ENCODE assay signal across 23 cellular contexts in genomic region chr11:117840881-117841581, GRCh38. TPM values are rescaled to one million over a fixed set of nuclear protein-coding genes. Genes with fewer than 3 reads are reported as not detected.
DNase-seq lines count a peak whose midpoint lies in the region; ATAC-seq, FAIRE-seq and TF ChIP-seq lines count a peak whose summit lies in the region.
"Had no signal": no experiment of that assay in that cellular context is flagged by ENCODE, and none has a peak within 500 bp of the region (broad histone marks: within the 10 kb centered on the region; RNA-seq: fewer than 3 reads in every experiment).

No MANE protein-coding gene starts in this region.

- no peaks in the 10 kb centered on the region for H3K27me3 ChIP-seq in heart left ventricle
- H3K27me3 ChIP-seq in vagina, result no peaks in the 10 kb centered on the region
- no peaks in the 10 kb centered on the region for H3K27me3 ChIP-seq in small intestine (ENCODE audit: control insufficient read depth in 2 of 2, insufficient read depth in 2 of 2, low read length in 2 of 2)
- H3K27me3 ChIP-seq: colonic mucosa, hepatocyte had no signal

- H3K27ac Mint-ChIP-seq in dendritic cell treated with granulocyte-macrophage colony-stimulating factor and Interleukin-4, amounts not matched to agents 40 ng/mL and 50 ng/mL, for 4 days, result peak overlapping the region; percentile 78
- H3K27ac Mint-ChIP-seq: activated naive CD8-positive, alpha-beta T cell; activated T-cell treated with anti-CD3 and anti-CD28 coated beads, Interleukin-2, amount 50 U/mL, for 72 hours; HFFc6 had no signal

- H3K4me3 ChIP-seq in heart left ventricle (no peak overlapping the region), vagina (no peak overlapping the region), small intestine (ENCODE audit: low read depth in 1 of 2, low read length in 2 of 2) (no peak overlapping the region)
- H3K4me3 ChIP-seq: colonic mucosa, hepatocyte, K562, smooth muscle cell had no signal

- TF ChIP-seq CTCF in heart left ventricle (IDR thresholded peaks at IDR 0.05) (no peak), vagina (IDR thresholded peaks at IDR 0.05) (no peak)

- H3K36me3 ChIP-seq in heart left ventricle, result peaks cover 0 to 50% (median 23%) of the 10 kb centered on the region in 9 donors
- H3K36me3 ChIP-seq in vagina, result no peaks in the 10 kb centered on the region
- no peaks in the 10 kb centered on the region for H3K36me3 ChIP-seq in small intestine (ENCODE audit: control insufficient read depth in 2 of 2, insufficient read depth in 2 of 2, low read length in 2 of 2)
- H3K36me3 ChIP-seq: colonic mucosa had no signal

- H3K27ac ChIP-seq in heart left ventricle (peak overlapping the region in 1 of 12 donors; percentile 71), vagina (no peak overlapping the region), small intestine (ENCODE audit: low read depth in 1 of 2, low read length in 1 of 2) (no peak overlapping the region)
- H3K27ac ChIP-seq: colonic mucosa, hepatocyte had no signal

- no peak for FAIRE-seq in small intestine (lab: Jason Lieb, UNC)
- FAIRE-seq: K562 had no signal

- ATAC-seq in heart left ventricle (no peak), Right ventricle myocardium superior (ENCODE audit: poor library complexity) (no peak), GM21737 (IDR thresholded peaks at IDR 0.05; ENCODE audit: unreplicated experiment) (no peak)
- ATAC-seq: activated T-cell treated with anti-CD3 and anti-CD28 coated beads, Interleukin-2, amount 50 U/mL, for 72 hours; K562; naive thymus-derived CD8-positive, alpha-beta T cell had no signal

- peaks cover 0 to 27% (median 9%) of the 10 kb centered on the region in 12 donors for H3K4me1 ChIP-seq in heart left ventricle
- H3K4me1 ChIP-seq in vagina, result no peaks in the 10 kb centered on the region
- peaks cover 0 to 2% of the 10 kb centered on the region in 2 donors for H3K4me1 ChIP-seq in small intestine (ENCODE audit: control insufficient read depth in 2 of 2, insufficient read depth in 1 of 2, low read depth in 1 of 2, low read length in 1 of 2)
- H3K4me1 ChIP-seq: colonic mucosa had no signal

- H3K4me3 Mint-ChIP-seq in dendritic cell treated with granulocyte-macrophage colony-stimulating factor and Interleukin-4, amounts not matched to agents 40 ng/mL and 50 ng/mL, for 4 days, result no peak overlapping the region
- H3K4me3 Mint-ChIP-seq: activated naive CD8-positive, alpha-beta T cell; activated T-cell treated with anti-CD3 and anti-CD28 coated beads, Interleukin-2, amount 50 U/mL, for 72 hours; CD8-positive, alpha-beta memory T cell; HFFc6 had no signal

- DNase-seq in heart left ventricle, result peak in 3 of 5 donors; percentile 4 to 18 (median 7)
- no peak for DNase-seq in Right ventricle myocardium superior
- peak; percentile 50 for DNase-seq in posterior vena cava (ENCODE audit: low spot score)
- peak; percentile 77 to 82 for DNase-seq in vagina (ENCODE audit: extremely low spot score in 2 of 2)
- DNase-seq in small intestine, result no peak
- no peak for DNase-seq in AG08396 (ENCODE audit: low spot score)
- DNase-seq: activated CD4-positive, alpha-beta T cell treated with anti-CD3 and anti-CD28 coated beads, Interleukin-2, amount 50 U/mL, for 1 hour; activated T-cell treated with anti-CD3 and anti-CD28 coated beads, Interleukin-2, amount 50 U/mL, for 72 hours; HFFc6; NCI-H1694 treated with DMSO at 0.1 percent for 48 hours; NCI-H226; NK-92 treated with Interleukin-12 subunit alpha and Interleukin-12 subunit beta, amount 100 ng/mL, for 24 hours; stimulated activated CD4-positive, alpha-beta T cell treated with anti-CD3 and anti-CD28 coated beads, Interleukin-4, amount 100 ng/mL, for 24 hours; substantia nigra had no signal

- no peaks in the 10 kb centered on the region for H3K9me3 Mint-ChIP-seq in dendritic cell treated with granulocyte-macrophage colony-stimulating factor and Interleukin-4, amounts not matched to agents 40 ng/mL and 50 ng/mL, for 4 days
- H3K9me3 Mint-ChIP-seq: activated T-cell treated with anti-CD3 and anti-CD28 coated beads, Interleukin-2, amount 50 U/mL, for 72 hours; CD8-positive, alpha-beta memory T cell; HFFc6; naive thymus-derived CD8-positive, alpha-beta T cell had no signal

- H3K9me3 ChIP-seq in heart left ventricle (no peaks in the 10 kb centered on the region), vagina (no peaks in the 10 kb centered on the region), small intestine (ENCODE audit: control insufficient read depth, low read depth) (no peaks in the 10 kb centered on the region)
- H3K9me3 ChIP-seq: colonic mucosa had no signal

- intact Hi-C loops in heart left ventricle (cut with DNase I) (loop anchor here in 8 of 10 donors (5.0 to 10.0 kb wide), 5 partner anchors 36 to 214 kb away; partner anchors contain the start of gene FXYD6 (in 1 of the 8)), Right ventricle myocardium superior (cut with DNase I) (loop anchor here (5.0 to 10.0 kb wide), 2 partner anchors 66 to 214 kb away; no protein-coding TSS in a partner anchor), posterior vena cava (cut with DNase I) (loop anchor here in 1 of 2 donors (5.0 kb wide), 1 partner anchor 61 kb away; no protein-coding TSS in a partner anchor), vagina (cut with DNase I) (no loop called here)
- intact Hi-C loops in dendritic cell treated with granulocyte-macrophage colony-stimulating factor and Interleukin-4, amounts not matched to agents 40 ng/mL and 50 ng/mL, for 4 days (cut with micrococcal nuclease), result loop anchor here (5.0 kb wide), 1 partner anchor 211 kb away; no protein-coding TSS in a partner anchor

- peaks cover 2% of the 10 kb centered on the region for H3K27me3 Mint-ChIP-seq in dendritic cell treated with granulocyte-macrophage colony-stimulating factor and Interleukin-4, amounts not matched to agents 40 ng/mL and 50 ng/mL, for 4 days
- H3K27me3 Mint-ChIP-seq: activated naive CD8-positive, alpha-beta T cell; naive thymus-derived CD8-positive, alpha-beta T cell had no signal

- TF ChIP-seq POLR2A in heart left ventricle (IDR thresholded peaks at IDR 0.05) (no peak), vagina (IDR thresholded peaks at IDR 0.05) (no peak)

- H3K4me1 Mint-ChIP-seq in dendritic cell treated with granulocyte-macrophage colony-stimulating factor and Interleukin-4, amounts not matched to agents 40 ng/mL and 50 ng/mL, for 4 days (ENCODE audit: low read depth), result peaks cover 68% of the 10 kb centered on the region

- H3K36me3 Mint-ChIP-seq in dendritic cell treated with granulocyte-macrophage colony-stimulating factor and Interleukin-4, amounts not matched to agents 40 ng/mL and 50 ng/mL, for 4 days (ENCODE audit: low read depth), result no peaks in the 10 kb centered on the region
- H3K36me3 Mint-ChIP-seq: activated naive CD8-positive, alpha-beta T cell; CD8-positive, alpha-beta memory T cell; naive thymus-derived CD8-positive, alpha-beta T cell had no signal

- WGBS in heart left ventricle, 4 donors, result 91 to 96% (median 95%) methylated on average over 11 to 12 of the region's 12 CpGs
- 74 to 85% (median 80%) methylated on average over 12 of the region's 12 CpGs for WGBS in small intestine, 3 donors

RNA-seq across cellular contexts. Expression of gene FXYD2, which starts 16.5 kb away (rescaled TPM):
- 1 to 10 TPM in 5 of 9 donors, under 1 TPM in 3, not detected in 1; 0.48 to 2.7 (median 1.8) TPM for total RNA-seq in heart left ventricle
- 1 to 10 TPM in 1 of 2 donors, under 1 TPM in 1; 0.53 to 1.8 TPM for polyA plus RNA-seq in heart left ventricle
- 1.4 TPM for total RNA-seq in Right ventricle myocardium superior
- total RNA-seq in posterior vena cava, result 1 to 10 TPM; 3.6 to 4.5 TPM
- 2.7 TPM for total RNA-seq in vagina
- polyA plus RNA-seq in small intestine, result 1 to 10 TPM in 2 of 3 donors, not detected in 1; 2.2 to 3.2 TPM
- total RNA-seq: K562, smooth muscle cell had no signal
- polyA plus RNA-seq: K562 had no signal

RNA-seq across cellular contexts. Expression of gene FXYD6, which starts 35.4 kb away (rescaled TPM):
- total RNA-seq in heart left ventricle (10 to 100 TPM; 24.6 to 51.2 (median 35.0) TPM), Right ventricle myocardium superior (34.6 TPM), posterior vena cava (100 to 1,000 TPM in 1 of 2 donors, 10 to 100 TPM in 1; 62.8 to 107 TPM), vagina (75.4 TPM)
- polyA plus RNA-seq in heart left ventricle (10 to 100 TPM; 51.2 to 54.0 TPM), small intestine (10 to 100 TPM in 2 of 3 donors, under 1 TPM in 1; 0.67 to 58.4 (median 10.3) TPM)
- total RNA-seq: HFFc6; naive thymus-derived CD8-positive, alpha-beta T cell had no signal
- polyA plus RNA-seq: CD8-positive, alpha-beta memory T cell; naive thymus-derived CD8-positive, alpha-beta T cell had no signal

RNA-seq across cellular contexts. Expression of gene DSCAML1, which starts 44.0 kb away (rescaled TPM):
- total RNA-seq in heart left ventricle (1 to 10 TPM in 3 of 9 donors, under 1 TPM in 6; 0.05 to 1.7 (median 0.81) TPM), Right ventricle myocardium superior (0.83 TPM), posterior vena cava (1 to 10 TPM; 1.2 to 1.5 TPM), vagina (0.25 TPM)
- polyA plus RNA-seq in heart left ventricle (under 1 TPM; 0.11 to 0.76 TPM), small intestine (under 1 TPM in 2 of 3 donors, not detected in 1; under 0.01 to 0.22 TPM)
- total RNA-seq: HFFc6, K562 had no signal
- polyA plus RNA-seq: CD8-positive, alpha-beta memory T cell; K562; smooth muscle cell had no signal

Comparison
In these comparisons a context has a peak if more than half of its experiments do, and no peak if none do; other contexts are left out.
1. DNase-seq: peak in heart left ventricle (3 of 5), posterior vena cava (single experiment) and vagina (2 of 2); none in Right ventricle myocardium superior (single experiment), small intestine (single experiment) and AG08396 (single experiment).